ENCODE assay signal across 11 cellular contexts in genomic region chr4:183130328-183131155, GRCh38. TPM values are rescaled to one million over a fixed set of nuclear protein-coding genes. Genes with fewer than 3 reads are reported as not detected.
DNase-seq lines count a peak whose midpoint lies in the region; ATAC-seq and TF ChIP-seq lines count a peak whose summit lies in the region.
"Had no signal": no experiment of that assay in that cellular context is flagged by ENCODE, and none has a peak within 500 bp of the region (broad histone marks: within the 10 kb centered on the region; RNA-seq: fewer than 3 reads in every experiment).

No MANE protein-coding gene starts in this region.

- TF ChIP-seq POLR2A in body of pancreas (IDR thresholded peaks at IDR 0.05) = no peak

- TF ChIP-seq CTCF in body of pancreas (IDR thresholded peaks at IDR 0.05) = no peak

- H3K9me3 ChIP-seq in body of pancreas = no peaks in the 10 kb centered on the region
- H3K9me3 ChIP-seq: SJCRH30 had no signal

- no peaks in the 10 kb centered on the region for H3K36me3 ChIP-seq in body of pancreas (replicated peaks in 1 of 2; ENCODE audit: insufficient read depth in 1 of 2, low read depth in 2 of 2)
- H3K36me3 ChIP-seq: SJCRH30 had no signal

- peak overlapping the region in 1 of 4 donors; percentile 1 for H3K27ac ChIP-seq in body of pancreas
- H3K27ac ChIP-seq: C4-2B, SJCRH30 had no signal

- ATAC-seq in body of pancreas (peak; percentile 21), left lobe of liver (peak; percentile 93), GM18498 (IDR thresholded peaks at IDR 0.05; ENCODE audit: unreplicated experiment) (no peak)

- intact Hi-C loops in body of pancreas (cut with DNase I) = no loop called here

- H3K27me3 ChIP-seq in body of pancreas = no peaks in the 10 kb centered on the region
- H3K27me3 ChIP-seq: SJCRH30 had no signal

- H3K4me3 ChIP-seq in body of pancreas = no peak overlapping the region
- H3K4me3 ChIP-seq: SJCRH30 had no signal

- 40% methylated on average over 7 of the region's 7 CpGs for WGBS in body of pancreas, 2 donors

- peak; percentile 85 for DNase-seq in DMS153 (lab: John Stamatoyannopoulos, UW)
- DNase-seq in NCI-H2107 (lab: John Stamatoyannopoulos, UW) = peak; percentile 0
- DNase-seq in body of pancreas = peak; percentile 45 to 78 (median 68)
- DNase-seq in left lobe of liver (ENCODE audit: low spot score) = peak; percentile 86
- no peak for DNase-seq in GM19238 (ENCODE audit: insufficient read length, low spot score)
- DNase-seq in activated T-cell treated with anti-CD3 and anti-CD28 coated beads for 4 hours = no peak
- DNase-seq in SIG-M5 treated with dmso at 0.1 percent for 504 hours (lab: John Stamatoyannopoulos, UW; ENCODE audit: unreplicated experiment) = no peak
- DNase-seq: posterior cingulate gyrus, SJCRH30 had no signal

- peaks cover 14% of the 10 kb centered on the region for H3K4me1 ChIP-seq in body of pancreas
- H3K4me1 ChIP-seq: SJCRH30 had no signal

RNA-seq across cellular contexts. Expression of gene WWC2, which starts 31.5 kb away (rescaled TPM):
- 10 to 100 TPM; 24.4 to 30.3 TPM for total RNA-seq in body of pancreas
- 43.2 TPM for total RNA-seq in left lobe of liver

Comparison
In these comparisons a context has a peak if more than half of its experiments do, and no peak if none do; other contexts are left out.
1. DNase-seq: peak in DMS153 (single experiment), NCI-H2107 (single experiment), body of pancreas (4 of 4) and left lobe of liver (single experiment); none in GM19238 (single experiment), activated T-cell treated with anti-CD3 and anti-CD28 coated beads for 4 hours (single experiment) and SIG-M5 treated with dmso at 0.1 percent for 504 hours (single experiment).